9 cellular contexts compared by ENCODE assay signal in genomic region chr6:27684264-27685211, GRCh38.
DNase-seq lines count a peak whose midpoint lies in the region; ATAC-seq and TF ChIP-seq lines count a peak whose summit lies in the region.
"Had no signal": no experiment of that assay in that cellular context is flagged by ENCODE, and none has a peak within 500 bp of the region (broad histone marks: within the 10 kb centered on the region; RNA-seq: fewer than 3 reads in every experiment).

No MANE protein-coding gene starts in this region.

- DNase-seq in AG08396 (ENCODE audit: low spot score) (peak; percentile 48), H7 (peak; percentile 79), NCI-H82 treated with DMSO at 0.1 percent for 48 hours (lab: John Stamatoyannopoulos, UW; ENCODE audit: unreplicated experiment) (peak; percentile 80), fibroblast of the aortic adventitia (ENCODE audit: low read depth) (peak; percentile 59)
- DNase-seq in activated CD8-positive, alpha-beta T cell treated with anti-CD3 and anti-CD28 coated beads, Interleukin-2, amount 10 ng/mL, durations not matched to agents 7 days and 5 days = peak; percentile 74
- peak; percentile 46 to 55 for DNase-seq in stimulated activated CD8-positive, alpha-beta memory T cell treated with anti-CD3 and anti-CD28 coated beads, Interleukin-2, amount 100 ng/mL, for 48 hours (ENCODE audit: low read depth in 2 of 2)

- POLR2A ChIA-PET in activated CD8-positive, alpha-beta T cell treated with anti-CD3 and anti-CD28 coated beads, Interleukin-2, amount 10 ng/mL, durations not matched to agents 7 days and 5 days (lab: Charles Lee) = no interaction called here

- no peak for TF ChIP-seq CTCF in fibroblast of the aortic adventitia (IDR thresholded peaks at IDR 0.05; ENCODE audit: insufficient read depth, low read length)

- H3K27ac Mint-ChIP-seq in activated CD8-positive, alpha-beta T cell treated with anti-CD3 and anti-CD28 coated beads, Interleukin-2, amount 10 ng/mL, durations not matched to agents 7 days and 5 days = peak overlapping the region; percentile 61

- peaks cover 13% of the 10 kb centered on the region for H3K36me3 Mint-ChIP-seq in activated CD8-positive, alpha-beta T cell treated with anti-CD3 and anti-CD28 coated beads, Interleukin-2, amount 10 ng/mL, durations not matched to agents 7 days and 5 days (ENCODE audit: low read depth)

- peak overlapping the region; percentile 15 for H3K4me3 Mint-ChIP-seq in activated CD8-positive, alpha-beta T cell treated with anti-CD3 and anti-CD28 coated beads, Interleukin-2, amount 10 ng/mL, durations not matched to agents 7 days and 5 days

- peaks cover 33% of the 10 kb centered on the region for H3K27me3 Mint-ChIP-seq in activated CD8-positive, alpha-beta T cell treated with anti-CD3 and anti-CD28 coated beads, Interleukin-2, amount 10 ng/mL, durations not matched to agents 7 days and 5 days (ENCODE audit: low read depth)

- peak; percentile 12 for ATAC-seq in activated CD8-positive, alpha-beta T cell treated with anti-CD3 and anti-CD28 coated beads, Interleukin-2, amount 10 ng/mL, durations not matched to agents 7 days and 5 days
- no peak for ATAC-seq in GM18517 (IDR thresholded peaks at IDR 0.05; ENCODE audit: unreplicated experiment)
- ATAC-seq in GM21723 (IDR thresholded peaks at IDR 0.05; ENCODE audit: unreplicated experiment) = no peak
- ATAC-seq: left lung had no signal

- CTCF ChIA-PET in activated CD8-positive, alpha-beta T cell treated with anti-CD3 and anti-CD28 coated beads, Interleukin-2, amount 10 ng/mL, durations not matched to agents 7 days and 5 days (lab: Charles Lee) = interaction anchor here (0.9 kb wide), 1 partner anchor 68 kb away, joined by 3 read pairs; no protein-coding TSS in a partner anchor

- H3K4me3 ChIP-seq in H7 (ENCODE audit: insufficient read depth, low read depth, low read length) (peak overlapping the region; percentile 26), fibroblast of the aortic adventitia (ENCODE audit: low read depth, low read length) (no peak overlapping the region)
- H3K4me3 ChIP-seq: left lung had no signal

- peaks cover 6% of the 10 kb centered on the region for H3K9me3 Mint-ChIP-seq in activated CD8-positive, alpha-beta T cell treated with anti-CD3 and anti-CD28 coated beads, Interleukin-2, amount 10 ng/mL, durations not matched to agents 7 days and 5 days (ENCODE audit: insufficient read depth)

- no peaks in the 10 kb centered on the region for H3K36me3 ChIP-seq in H7 (replicated peaks; ENCODE audit: control insufficient read depth, insufficient read depth, low read length)
- H3K36me3 ChIP-seq: left lung had no signal

- H3K4me1 Mint-ChIP-seq in activated CD8-positive, alpha-beta T cell treated with anti-CD3 and anti-CD28 coated beads, Interleukin-2, amount 10 ng/mL, durations not matched to agents 7 days and 5 days (ENCODE audit: low read depth) = peaks cover 41% of the 10 kb centered on the region

- H3K27me3 ChIP-seq in H7 (ENCODE audit: control insufficient read depth, insufficient read depth, low read length) = peaks cover 14% of the 10 kb centered on the region
